ENCODE assay signal across 9 cellular contexts in genomic region chr7:18866359-18867036, GRCh38.
DNase-seq lines count a peak whose midpoint lies in the region; ATAC-seq, FAIRE-seq and TF ChIP-seq lines count a peak whose summit lies in the region.
"Had no signal": no experiment of that assay in that cellular context is flagged by ENCODE, and none has a peak within 500 bp of the region (broad histone marks: within the 10 kb centered on the region; RNA-seq: fewer than 3 reads in every experiment).

No MANE protein-coding gene starts in this region.

- POLR2A ChIA-PET in Panc1 (lab: Charles Lee): no interaction called here
- POLR2A ChIA-PET in CD8-positive, alpha-beta T cell (lab: Charles Lee): no interaction called here

- H3K27me3 ChIP-seq in Panc1 (ENCODE audit: control insufficient read depth, insufficient read depth, low read length): no peaks in the 10 kb centered on the region
- no peaks in the 10 kb centered on the region for H3K27me3 ChIP-seq in gastroesophageal sphincter
- no peaks in the 10 kb centered on the region for H3K27me3 ChIP-seq in CD8-positive, alpha-beta T cell (ENCODE audit: insufficient read depth, low read length)

- TF ChIP-seq EP300 in gastroesophageal sphincter (IDR thresholded peaks at IDR 0.05): no peak

- TF ChIP-seq POLR2A in gastroesophageal sphincter (IDR thresholded peaks at IDR 0.05): no peak

- no peaks in the 10 kb centered on the region for H3K36me3 Mint-ChIP-seq in CD8-positive, alpha-beta T cell

- CTCF ChIA-PET in Panc1 (lab: Charles Lee): no interaction called here
- CTCF ChIA-PET in CD8-positive, alpha-beta T cell (lab: Charles Lee): no interaction called here

- intact Hi-C loops in Panc1 (cut with micrococcal nuclease; ENCODE audit: unreplicated experiment): no loop called here
- intact Hi-C loops in CD8-positive, alpha-beta T cell (cut with DNase I, micrococcal nuclease): no loop called here

- no peak for FAIRE-seq in urothelium cell line (lab: Jason Lieb, UNC)

- H3K27ac Mint-ChIP-seq in CD8-positive, alpha-beta T cell: no peak overlapping the region
- H3K27ac Mint-ChIP-seq: naive thymus-derived CD4-positive, alpha-beta T cell had no signal

- peaks cover 4% of the 10 kb centered on the region for H3K9me3 Mint-ChIP-seq in CD8-positive, alpha-beta T cell

- H3K4me1 Mint-ChIP-seq in CD8-positive, alpha-beta T cell (ENCODE audit: low read depth): no peaks in the 10 kb centered on the region

- no peaks in the 10 kb centered on the region for H3K9me3 ChIP-seq in Panc1 (ENCODE audit: control insufficient read depth, insufficient read depth, low read depth, low read length)
- no peaks in the 10 kb centered on the region for H3K9me3 ChIP-seq in gastroesophageal sphincter
- H3K9me3 ChIP-seq in CD8-positive, alpha-beta T cell (ENCODE audit: low read length): no peaks in the 10 kb centered on the region

- in situ Hi-C loops in Panc1 (cut with HindIII; ENCODE audit: low pct_unique_long_range_greater_than_20kb, low sequenced_read_pairs): no loop called here

- DNase-seq in Panc1 (ENCODE audit: low read depth, low spot score) (peak; percentile 45), urothelium cell line (ENCODE audit: low spot score) (peak; percentile 17), NCI-H1417 treated with DMSO at 0.1 percent for 48 hours (lab: John Stamatoyannopoulos, UW) (no peak), NCI-H524 treated with DMSO at 0.1 percent for 48 hours (lab: John Stamatoyannopoulos, UW) (no peak)
- no peak for DNase-seq in CD8-positive, alpha-beta T cell

- H3K4me1 ChIP-seq in Panc1 (ENCODE audit: control insufficient read depth, insufficient read depth, low read length): no peaks in the 10 kb centered on the region
- H3K4me1 ChIP-seq in gastroesophageal sphincter: no peaks in the 10 kb centered on the region
- no peaks in the 10 kb centered on the region for H3K4me1 ChIP-seq in CD8-positive, alpha-beta T cell (ENCODE audit: insufficient read depth, low read length)

- no TSS peak for BruUV-seq in Panc1 (replicated peaks; lab: Mats Ljungman, UMichigan)

- TF ChIP-seq CTCF in Panc1 (IDR thresholded peaks at IDR 0.05) (no peak), gastroesophageal sphincter (IDR thresholded peaks at IDR 0.05) (no peak)
- TF ChIP-seq CTCF in CD8-positive, alpha-beta T cell (IDR thresholded peaks at IDR 0.05): no peak

- H3K36me3 ChIP-seq in Panc1 (ENCODE audit: control insufficient read depth, insufficient read depth, low read length) (no peaks in the 10 kb centered on the region), gastroesophageal sphincter (no peaks in the 10 kb centered on the region)
- H3K36me3 ChIP-seq in CD8-positive, alpha-beta T cell (ENCODE audit: insufficient read depth, low read length): no peaks in the 10 kb centered on the region

- no peaks in the 10 kb centered on the region for H3K27me3 Mint-ChIP-seq in CD8-positive, alpha-beta T cell (ENCODE audit: low read depth)
- H3K27me3 Mint-ChIP-seq: naive thymus-derived CD4-positive, alpha-beta T cell had no signal

- H3K4me3 ChIP-seq in Panc1 (ENCODE audit: low read depth in 2 of 2, low read length in 2 of 2) (no peak overlapping the region), gastroesophageal sphincter (no peak overlapping the region)
- H3K4me3 ChIP-seq in CD8-positive, alpha-beta T cell (ENCODE audit: low read depth, low read length): no peak overlapping the region

- ATAC-seq in GM18519 (IDR thresholded peaks at IDR 0.05; ENCODE audit: low FRiP score, unreplicated experiment): peak; percentile 91
- peak; percentile 84 for ATAC-seq in HG02623 (IDR thresholded peaks at IDR 0.05; ENCODE audit: unreplicated experiment)
- no peak for ATAC-seq in Panc1
- peak; percentile 93 for ATAC-seq in gastroesophageal sphincter
- ATAC-seq in CD8-positive, alpha-beta T cell: no peak
- ATAC-seq: naive thymus-derived CD4-positive, alpha-beta T cell had no signal

- 33 to 39% methylated on average over 4 of the region's 4 CpGs for WGBS in gastroesophageal sphincter (ENCODE audit: low coverage in 1 of 2), 2 donors

- no peak overlapping the region for H3K4me3 Mint-ChIP-seq in CD8-positive, alpha-beta T cell
- H3K4me3 Mint-ChIP-seq: naive thymus-derived CD4-positive, alpha-beta T cell had no signal

- no peak overlapping the region for H3K27ac ChIP-seq in Panc1 (ENCODE audit: low read length)
- H3K27ac ChIP-seq in gastroesophageal sphincter: peak overlapping the region in 2 of 4 donors; percentile 19 to 37
- no peak overlapping the region for H3K27ac ChIP-seq in CD8-positive, alpha-beta T cell (ENCODE audit: low read depth, low read length)

Comparison
In these comparisons a context has a peak if more than half of its experiments do, and no peak if none do; other contexts are left out.
1. ATAC-seq: peak in GM18519 (single experiment), HG02623 (single experiment) and gastroesophageal sphincter (single experiment); none in Panc1 (single experiment) and CD8-positive, alpha-beta T cell (single experiment).
2. DNase-seq: peak in Panc1 (single experiment) and urothelium cell line (single experiment); none in NCI-H1417 treated with DMSO at 0.1 percent for 48 hours (single experiment), CD8-positive, alpha-beta T cell (0 of 7) and NCI-H524 treated with DMSO at 0.1 percent for 48 hours (single experiment).